In genomic region chr10:91198781-91199180, GRCh38 we compare ENCODE assay signal across 8 cellular contexts. TPM values are rescaled to one million over a fixed set of nuclear protein-coding genes. Genes with fewer than 3 reads are reported as not detected.
DNase-seq lines count a peak whose midpoint lies in the region; ATAC-seq and TF ChIP-seq lines count a peak whose summit lies in the region.

No MANE protein-coding gene starts in this region.

- peaks cover 83% of the 10 kb centered on the region for H3K4me1 ChIP-seq in left ventricle myocardium inferior

- TF ChIP-seq CTCF in left ventricle myocardium inferior (IDR thresholded peaks at IDR 0.05; ENCODE audit: borderline replicate concordance) (no peak), nephron progenitor cell (IDR thresholded peaks at IDR 0.05) (no peak)

- H3K4me3 ChIP-seq in left ventricle myocardium inferior = no peak overlapping the region

- no peaks in the 10 kb centered on the region for H3K27me3 Mint-ChIP-seq in activated T-cell treated with anti-CD3 and anti-CD28 coated beads, Interleukin-2, amount 50 U/mL, for 72 hours (ENCODE audit: low read depth)
- H3K27me3 Mint-ChIP-seq in T-helper 17 cell (no peaks in the 10 kb centered on the region), nephron progenitor cell (ENCODE audit: low read depth, poor library complexity) (no peaks in the 10 kb centered on the region)

- H3K27ac ChIP-seq in left ventricle myocardium inferior (replicated peaks) = peak overlapping the region; percentile 56

- peak; percentile 21 to 47 for DNase-seq in activated T-cell treated with anti-CD3 and anti-CD28 coated beads, Interleukin-2, amount 50 U/mL, for 72 hours
- no peak for DNase-seq in activated T-cell treated with anti-CD3 and anti-CD28 coated beads for 4 hours
- no peak for DNase-seq in T-helper 17 cell
- DNase-seq in left ventricle myocardium inferior = no peak
- no peak for DNase-seq in nephron progenitor cell
- DNase-seq in stimulated activated CD4-positive, alpha-beta T cell treated with anti-CD3 and anti-CD28 coated beads, Interleukin-15, amount 100 ng/mL, for 24 hours = no peak
- no peak for DNase-seq in NCI-H69 (lab: John Stamatoyannopoulos, UW)

- H3K4me3 Mint-ChIP-seq in activated T-cell treated with anti-CD3 and anti-CD28 coated beads, Interleukin-2, amount 50 U/mL, for 72 hours = peak overlapping the region; percentile 56 to 76
- H3K4me3 Mint-ChIP-seq in T-helper 17 cell = peak overlapping the region; percentile 51
- H3K4me3 Mint-ChIP-seq in nephron progenitor cell = no peak overlapping the region

- H3K4me1 Mint-ChIP-seq in activated T-cell treated with anti-CD3 and anti-CD28 coated beads, Interleukin-2, amount 50 U/mL, for 72 hours (ENCODE audit: low read depth) = peaks cover 95% of the 10 kb centered on the region
- H3K4me1 Mint-ChIP-seq in T-helper 17 cell (peaks cover 59% of the 10 kb centered on the region), nephron progenitor cell (peaks cover 8% of the 10 kb centered on the region)

- H3K9me3 Mint-ChIP-seq in activated T-cell treated with anti-CD3 and anti-CD28 coated beads, Interleukin-2, amount 50 U/mL, for 72 hours = peaks cover 0 to 2% of the 10 kb centered on the region in 2 donors
- H3K9me3 Mint-ChIP-seq in nephron progenitor cell = peaks cover 2% of the 10 kb centered on the region

- H3K27me3 ChIP-seq in left ventricle myocardium inferior (ENCODE audit: low read depth) = no peaks in the 10 kb centered on the region

- peaks cover 8 to 9% of the 10 kb centered on the region in 2 donors for H3K36me3 Mint-ChIP-seq in activated T-cell treated with anti-CD3 and anti-CD28 coated beads, Interleukin-2, amount 50 U/mL, for 72 hours (ENCODE audit: insufficient read depth in 2 of 2)
- H3K36me3 Mint-ChIP-seq in T-helper 17 cell (ENCODE audit: low read depth) = peaks cover 5% of the 10 kb centered on the region
- no peaks in the 10 kb centered on the region for H3K36me3 Mint-ChIP-seq in nephron progenitor cell (ENCODE audit: low read depth)

- no peaks in the 10 kb centered on the region for H3K36me3 ChIP-seq in left ventricle myocardium inferior

- ATAC-seq in activated T-cell treated with anti-CD3 and anti-CD28 coated beads, Interleukin-2, amount 50 U/mL, for 72 hours (replicated peaks in 1 of 2) = peak; percentile 47 to 64
- ATAC-seq in HG03025 (IDR thresholded peaks at IDR 0.05; ENCODE audit: low FRiP score, unreplicated experiment) = peak; percentile 74
- peak; percentile 20 for ATAC-seq in T-helper 17 cell

- intact Hi-C loops in left ventricle myocardium inferior (cut with micrococcal nuclease) = no loop called here

- H3K9me3 ChIP-seq in T-helper 17 cell (ENCODE audit: control insufficient read depth, low read length, poor library complexity, severe bottlenecking) = no peaks in the 10 kb centered on the region
- no peaks in the 10 kb centered on the region for H3K9me3 ChIP-seq in left ventricle myocardium inferior (replicated peaks)

- peak overlapping the region; percentile 60 for H3K27ac Mint-ChIP-seq in activated T-cell treated with anti-CD3 and anti-CD28 coated beads, Interleukin-2, amount 50 U/mL, for 72 hours
- H3K27ac Mint-ChIP-seq in T-helper 17 cell = peak overlapping the region; percentile 90
- H3K27ac Mint-ChIP-seq in nephron progenitor cell = no peak overlapping the region

RNA-seq across cellular contexts. Expression of gene PCGF5, which starts 21.7 kb away (rescaled TPM):
- total RNA-seq in activated T-cell treated with anti-CD3 and anti-CD28 coated beads, Interleukin-2, amount 50 U/mL, for 72 hours = 10 to 100 TPM; 69.0 to 69.5 TPM
- total RNA-seq in T-helper 17 cell (10 to 100 TPM; 66.7 to 86.8 TPM), left ventricle myocardium inferior (61.0 TPM)

Comparison
In these comparisons a context has a peak if more than half of its experiments do, and no peak if none do; other contexts are left out.
1. DNase-seq: peak in activated T-cell treated with anti-CD3 and anti-CD28 coated beads, Interleukin-2, amount 50 U/mL, for 72 hours (2 of 2); none in activated T-cell treated with anti-CD3 and anti-CD28 coated beads for 4 hours (single experiment), T-helper 17 cell (0 of 3), left ventricle myocardium inferior (single experiment), nephron progenitor cell (single experiment), stimulated activated CD4-positive, alpha-beta T cell treated with anti-CD3 and anti-CD28 coated beads, Interleukin-15, amount 100 ng/mL, for 24 hours (single experiment) and NCI-H69 (single experiment).
2. ATAC-seq: peak in every context shown above with its lines; median percentile 74 in HG03025; 56 in activated T-cell treated with anti-CD3 and anti-CD28 coated beads, Interleukin-2, amount 50 U/mL, for 72 hours; 20 in T-helper 17 cell.